ENCODE assay signal across 36 cellular contexts in genomic region chr14:35138585-35138984, GRCh38.
"Had no signal": no experiment of that assay in that cellular context is flagged by ENCODE, and none has a peak within 500 bp of the region (broad histone marks: within the 10 kb centered on the region; RNA-seq: fewer than 3 reads in every experiment).

No MANE protein-coding gene starts in this region.

- H3K27ac ChIP-seq: adrenal gland, KMS-11, Peyer's patch, WERI-Rb-1 had no signal

- H3K9ac ChIP-seq: KMS-11 had no signal

- H3K4me1 ChIP-seq: Peyer's patch had no signal

- H3K9me3 Mint-ChIP-seq: activated CD4-positive, alpha-beta memory T cell treated with anti-CD3 and anti-CD28 coated beads, Interleukin-2, amount 10 ng/mL, durations not matched to agents 7 days and 5 days; activated naive CD4-positive, alpha-beta T cell treated with anti-CD3 and anti-CD28 coated beads for 36 hours; activated naive CD4-positive, alpha-beta T cell treated with anti-CD3 and anti-CD28 coated beads, Interleukin-2, amount 50 U/mL, for 72 hours had no signal

- H3K27ac Mint-ChIP-seq: activated CD4-positive, alpha-beta memory T cell treated with anti-CD3 and anti-CD28 coated beads, Interleukin-2, amount 10 ng/mL, durations not matched to agents 7 days and 5 days; activated naive CD4-positive, alpha-beta T cell treated with anti-CD3 and anti-CD28 coated beads for 36 hours; activated naive CD4-positive, alpha-beta T cell treated with anti-CD3 and anti-CD28 coated beads, Interleukin-2, amount 50 U/mL, for 72 hours; activated T-helper 1 cell treated with anti-CD3 and anti-CD28 coated beads, Interleukin-12 subunit alpha, Interleukin-12 subunit beta, Interleukin-2, Interleukin-4 antibody, amounts not matched to agents 30 ng/mL and 10 ng/mL and 1 ng/mL, durations not matched to agents 14 hours and 24 hours and 36 hours; brain had no signal

- ATAC-seq: activated naive CD4-positive, alpha-beta T cell treated with anti-CD3 and anti-CD28 coated beads, Interleukin-2, amount 50 U/mL, for 72 hours; PC-3; Right ventricle myocardium inferior; SK-N-SH treated with all-trans-retinoic acid at 6 μM for 48 hours had no signal

- H3K4me3 Mint-ChIP-seq: activated CD4-positive, alpha-beta memory T cell treated with anti-CD3 and anti-CD28 coated beads, Interleukin-2, amount 10 ng/mL, durations not matched to agents 7 days and 5 days; activated naive CD4-positive, alpha-beta T cell treated with anti-CD3 and anti-CD28 coated beads for 36 hours; activated T-helper 1 cell treated with anti-CD3 and anti-CD28 coated beads, Interleukin-12 subunit alpha, Interleukin-12 subunit beta, Interleukin-2, Interleukin-4 antibody, amounts not matched to agents 30 ng/mL and 10 ng/mL and 1 ng/mL, durations not matched to agents 14 hours and 24 hours and 36 hours; brain had no signal

- H3K27me3 Mint-ChIP-seq: activated CD4-positive, alpha-beta memory T cell treated with anti-CD3 and anti-CD28 coated beads, Interleukin-2, amount 10 ng/mL, durations not matched to agents 7 days and 5 days; brain had no signal

- DNase-seq: activated CD4-positive, alpha-beta memory T cell treated with anti-CD3 and anti-CD28 coated beads, Interleukin-2, amount 10 ng/mL, durations not matched to agents 7 days and 5 days; activated CD4-positive, alpha-beta T cell treated with anti-CD3 and anti-CD28 coated beads for 1 hour; activated CD4-positive, alpha-beta T cell treated with anti-CD3 and anti-CD28 coated beads for 48 hours; activated CD4-positive, CD25-positive, alpha-beta regulatory T cell; activated gamma-delta T cell treated with Interleukin-2 at 50 U/mL for 16 hours; activated naive CD4-positive, alpha-beta T cell treated with anti-CD3 and anti-CD28 coated beads for 36 hours; activated T-cell treated with anti-CD3 and anti-CD28 coated beads, Interleukin-2, amount 50 U/mL, for 1 hour; adrenal gland; anterior cingulate cortex; caudate nucleus; cerebellar nuclear complex; MM.1S; MV-4-11; NCI-H1092; NCI-H1436 treated with DMSO at 0.1 percent for 48 hours; NCI-H1694 treated with DMSO at 0.1 percent for 48 hours; NCI-H2081; NCI-H345; NCI-H510A; NCI-H526; NCI-H748 treated with DMSO at 0.1 percent for 48 hours; NK-92 treated with Interleukin-12 subunit alpha and Interleukin-12 subunit beta, amount 100 ng/mL, for 24 hours; PC-3; Peyer's patch; RPMI8226; SIG-M5; T-helper 1 cell; T1000; WERI-Rb-1 had no signal

- H3K27me3 ChIP-seq: adrenal gland, Peyer's patch had no signal

- H3K4me3 ChIP-seq: adrenal gland, Peyer's patch had no signal

- FAIRE-seq: bronchial epithelial cell had no signal

- H3K4me1 Mint-ChIP-seq: brain had no signal

- H3K4me2 ChIP-seq: KMS-11 had no signal

- H3K9me3 ChIP-seq: adrenal gland, Peyer's patch had no signal
